9 cellular contexts compared by ENCODE assay signal in the genomic region with DNA sequence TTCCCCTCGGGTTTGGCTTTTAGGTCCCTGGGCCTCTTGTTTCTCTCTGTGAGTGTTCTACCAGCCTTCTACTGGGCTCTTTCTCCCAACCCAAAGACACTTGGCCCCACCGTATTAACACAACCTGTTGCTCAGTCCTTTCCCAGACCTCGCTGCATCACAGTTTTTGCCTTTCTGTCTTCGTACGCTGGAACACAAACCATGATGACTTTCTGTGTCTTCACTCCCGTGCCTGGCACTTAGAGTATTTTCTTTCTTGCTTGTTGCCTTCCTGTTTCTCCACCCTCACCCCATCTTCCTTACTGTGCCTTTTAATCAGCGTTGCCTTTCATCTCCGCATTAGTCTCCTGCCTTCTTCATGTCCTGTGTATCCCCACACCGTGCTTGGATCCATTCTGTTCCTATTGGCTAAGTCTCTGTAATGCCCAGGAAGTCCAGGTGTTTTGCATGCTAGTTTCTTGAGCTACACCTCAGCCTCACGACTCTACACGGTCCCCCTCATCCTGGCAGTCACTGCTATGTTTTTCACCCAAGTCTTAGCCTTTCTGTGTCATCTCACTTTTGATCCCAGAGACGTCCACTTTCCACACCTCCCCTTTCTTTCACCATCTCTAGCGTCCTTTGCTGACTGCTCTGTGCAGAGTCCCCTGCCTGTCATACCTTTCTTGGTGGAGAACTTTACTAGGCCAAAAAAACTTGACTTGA. TPM values are rescaled to one million over a fixed set of nuclear protein-coding genes. Genes with fewer than 3 reads are reported as not detected.
DNase-seq lines count a peak whose midpoint lies in the region; ATAC-seq, FAIRE-seq and TF ChIP-seq lines count a peak whose summit lies in the region.
"Had no signal": no experiment of that assay in that cellular context is flagged by ENCODE, and none has a peak within 500 bp of the region (broad histone marks: within the 10 kb centered on the region; RNA-seq: fewer than 3 reads in every experiment).

No MANE protein-coding gene starts in this region.

- H3K36me3 ChIP-seq in HepG2 (replicated peaks in 1 of 2; ENCODE audit: control insufficient read depth in 1 of 2, insufficient read depth in 2 of 2, low read length in 2 of 2) (peaks cover 0 to 19% of the 10 kb centered on the region in 2 experiments; a peak in 2 of 5 replicates), tibial nerve (peaks cover 0 to 13% (median 0%) of the 10 kb centered on the region in 3 donors)

- H3K4me3 ChIP-seq in HepG2 (replicated peaks in 1 of 3; ENCODE audit: insufficient read depth in 1 of 3, low read depth in 2 of 3, low read length in 3 of 3), result peak overlapping the region; percentile 69 to 96 (median 93)
- peak overlapping the region in 3 of 4 donors; percentile 83 to 86 (median 84) for H3K4me3 ChIP-seq in tibial nerve

- no peak overlapping the region for H2AFZ ChIP-seq in HepG2 (ENCODE audit: low read length)

- H3K4me1 ChIP-seq in HepG2 (ENCODE audit: insufficient read depth, low read length) (peaks cover 72% of the 10 kb centered on the region), tibial nerve (peaks cover 2 to 67% (median 41%) of the 10 kb centered on the region in 4 donors)

- no peaks in the 10 kb centered on the region for H3K9me3 ChIP-seq in HepG2 (ENCODE audit: low read length)
- no peaks in the 10 kb centered on the region for H3K9me3 ChIP-seq in tibial nerve

- TF ChIP-seq EP300 in HepG2 (IDR thresholded peaks at IDR 0.05; ENCODE audit: low read depth in 2 of 2, low read length in 2 of 2) (no peak), HepG2 (CRISPR knock-in tag; IDR thresholded peaks at IDR 0.05; ENCODE audit: borderline replicate concordance) (no peak), tibial nerve (IDR thresholded peaks at IDR 0.05) (no peak)

- in situ Hi-C loops in HepG2 (cut with HindIII; ENCODE audit: extremely low pct_ligation_motif_present, low pct_unique_long_range_greater_than_20kb), result no loop called here

- H3K27ac ChIP-seq in HepG2 (ENCODE audit: extremely low read length, insufficient read depth, low read length) (no peak overlapping the region), tibial nerve (peak overlapping the region; percentile 4 to 95 (median 82))

- POLR2A ChIA-PET in HepG2 (lab: Yijun Ruan, JAX), result interaction anchor here (0.8 to 3.3 kb wide), 5 partner anchors 10 to 105 kb away, joined by 3 to 23 read pairs (median 4); no protein-coding TSS in a partner anchor

- TF ChIP-seq POLR2A in HepG2 (IDR thresholded peaks at IDR 0.05; ENCODE audit: insufficient read depth in 1 of 2, low read depth in 2 of 2, low read length in 2 of 2) (no peak), tibial nerve (IDR thresholded peaks at IDR 0.05) (no peak)

- peak overlapping the region; percentile 95 for H3K4me2 ChIP-seq in HepG2 (ENCODE audit: low read depth, low read length)

- peak overlapping the region; percentile 86 for H3K9ac ChIP-seq in HepG2 (ENCODE audit: insufficient read depth, low read depth, low read length)

- H3K27me3 ChIP-seq in HepG2 (ENCODE audit: control insufficient read depth in 1 of 2, insufficient read depth in 2 of 2, low read length in 2 of 2) (no peaks in the 10 kb centered on the region; a peak in 1 of 5 replicates), tibial nerve (no peaks in the 10 kb centered on the region)

- no peak for ATAC-seq in activated CD8-positive, alpha-beta memory T cell treated with anti-CD3 and anti-CD28 coated beads, Interleukin-2, amount 10 ng/mL, durations not matched to agents 7 days and 5 days
- no peak for ATAC-seq in activated naive CD8-positive, alpha-beta T cell treated with anti-CD3 and anti-CD28 coated beads, Interleukin-2, amount 50 U/mL, for 24 hours
- ATAC-seq in HepG2, result no peak
- no peak for ATAC-seq in HG03025 (IDR thresholded peaks at IDR 0.05; ENCODE audit: low FRiP score, unreplicated experiment)
- ATAC-seq in HG03175 (IDR thresholded peaks at IDR 0.05; ENCODE audit: unreplicated experiment), result no peak

- peak overlapping the region; percentile 85 for H3K4me3 Mint-ChIP-seq in activated CD8-positive, alpha-beta memory T cell treated with anti-CD3 and anti-CD28 coated beads, Interleukin-2, amount 10 ng/mL, durations not matched to agents 7 days and 5 days
- H3K4me3 Mint-ChIP-seq in activated naive CD8-positive, alpha-beta T cell treated with anti-CD3 and anti-CD28 coated beads, Interleukin-2, amount 50 U/mL, for 24 hours, result peak overlapping the region; percentile 92

- FAIRE-seq in HepG2 (lab: Jason Lieb, UNC), result no peak
- FAIRE-seq: G401.6 had no signal

- peaks cover 19% of the 10 kb centered on the region; the same call in 1 of the 2 replicates for H4K20me1 ChIP-seq in HepG2 (ENCODE audit: insufficient read depth, low read length)

- CTCF ChIA-PET in activated CD8-positive, alpha-beta memory T cell treated with anti-CD3 and anti-CD28 coated beads, Interleukin-2, amount 10 ng/mL, durations not matched to agents 7 days and 5 days (lab: Charles Lee), result interaction anchor here (1.1 to 8.1 kb wide), 6 partner anchors 10 to 104 kb away, joined by 3 to 136 read pairs (median 9); a partner anchor contains a TSS
- CTCF ChIA-PET in HepG2 (lab: Yijun Ruan, JAX; ENCODE audit: low intra/inter-chr PET ratio, low total read pairs), result no interaction called here

- peaks cover 32% of the 10 kb centered on the region for H3K36me3 Mint-ChIP-seq in activated CD8-positive, alpha-beta memory T cell treated with anti-CD3 and anti-CD28 coated beads, Interleukin-2, amount 10 ng/mL, durations not matched to agents 7 days and 5 days
- H3K36me3 Mint-ChIP-seq in activated naive CD8-positive, alpha-beta T cell treated with anti-CD3 and anti-CD28 coated beads, Interleukin-2, amount 50 U/mL, for 24 hours (ENCODE audit: low read depth), result peaks cover 10% of the 10 kb centered on the region

- intact Hi-C loops in HepG2 (cut with micrococcal nuclease; ENCODE audit: unreplicated experiment), result no loop called here

- TF ChIP-seq CTCF in HepG2 (CRISPR knock-in tag; IDR thresholded peaks at IDR 0.05) (no peak), tibial nerve (IDR thresholded peaks at IDR 0.05) (no peak)

- 13% methylated on average over 13 of the region's 13 CpGs for WGBS in HepG2 (ENCODE audit: low lambda C conversion rate)
- 3 to 4% methylated on average over 13 of the region's 13 CpGs for WGBS in tibial nerve, 2 donors

- peaks cover 56% of the 10 kb centered on the region for H3K79me2 ChIP-seq in HepG2 (ENCODE audit: insufficient read depth, low read length)

- H3K4me1 Mint-ChIP-seq in activated CD8-positive, alpha-beta memory T cell treated with anti-CD3 and anti-CD28 coated beads, Interleukin-2, amount 10 ng/mL, durations not matched to agents 7 days and 5 days, result peaks cover 63% of the 10 kb centered on the region
- peaks cover 67% of the 10 kb centered on the region for H3K4me1 Mint-ChIP-seq in activated naive CD8-positive, alpha-beta T cell treated with anti-CD3 and anti-CD28 coated beads, Interleukin-2, amount 50 U/mL, for 24 hours

- no peaks in the 10 kb centered on the region for H3K27me3 Mint-ChIP-seq in activated CD8-positive, alpha-beta memory T cell treated with anti-CD3 and anti-CD28 coated beads, Interleukin-2, amount 10 ng/mL, durations not matched to agents 7 days and 5 days
- H3K27me3 Mint-ChIP-seq in activated naive CD8-positive, alpha-beta T cell treated with anti-CD3 and anti-CD28 coated beads, Interleukin-2, amount 50 U/mL, for 24 hours, result no peaks in the 10 kb centered on the region

- DNase-seq in activated CD8-positive, alpha-beta memory T cell treated with anti-CD3 and anti-CD28 coated beads, Interleukin-2, amount 10 ng/mL, durations not matched to agents 7 days and 5 days, result no peak
- no peak for DNase-seq in activated CD8-positive, alpha-beta memory T cell treated with anti-CD3 and anti-CD28 coated beads for 24 hours
- DNase-seq in activated naive CD8-positive, alpha-beta T cell treated with anti-CD3 and anti-CD28 coated beads, Interleukin-2, amount 50 U/mL, for 24 hours, result no peak
- DNase-seq in HepG2 (ENCODE audit: low spot score) (no peak), tibial nerve (ENCODE audit: low spot score in 2 of 2) (no peak), NK-92 (lab: John Stamatoyannopoulos, UW; ENCODE audit: unreplicated experiment) (no peak)

- no peak for TF ChIP-seq RAD21 in HepG2 (CRISPR knock-in tag; IDR thresholded peaks at IDR 0.05)

- no peaks in the 10 kb centered on the region for H3K9me3 Mint-ChIP-seq in activated CD8-positive, alpha-beta memory T cell treated with anti-CD3 and anti-CD28 coated beads, Interleukin-2, amount 10 ng/mL, durations not matched to agents 7 days and 5 days (ENCODE audit: low read depth)
- H3K9me3 Mint-ChIP-seq in activated naive CD8-positive, alpha-beta T cell treated with anti-CD3 and anti-CD28 coated beads, Interleukin-2, amount 50 U/mL, for 24 hours, result no peaks in the 10 kb centered on the region

- H3K27ac Mint-ChIP-seq in activated CD8-positive, alpha-beta memory T cell treated with anti-CD3 and anti-CD28 coated beads, Interleukin-2, amount 10 ng/mL, durations not matched to agents 7 days and 5 days, result peak overlapping the region; percentile 88
- H3K27ac Mint-ChIP-seq in activated naive CD8-positive, alpha-beta T cell treated with anti-CD3 and anti-CD28 coated beads, Interleukin-2, amount 50 U/mL, for 24 hours, result peak overlapping the region; percentile 88

- BruUV-seq in HepG2 (replicated peaks; lab: Mats Ljungman, UMichigan), result no TSS peak

RNA-seq across cellular contexts. Expression of a gene that starts 1.6 kb away (rescaled TPM):
- 10 to 100 TPM; 57.2 to 57.9 TPM for total RNA-seq in activated CD8-positive, alpha-beta memory T cell treated with anti-CD3 and anti-CD28 coated beads, Interleukin-2, amount 10 ng/mL, durations not matched to agents 7 days and 5 days
- total RNA-seq in HepG2 (2016; rRNA removed; fragmentation: Illumina TruSeq; extraction: Trizol), result 13.9 and 17.4 TPM in 2 replicates
- 2.8 and 3.2 TPM in 2 replicates for total RNA-seq in HepG2 (2016; cell fraction: cytosol; rRNA removed; fragmentation: Illumina TruSeq; extraction: Trizol; ENCODE audit: low read depth)
- total RNA-seq in HepG2 (2016; cell fraction: insoluble cytoplasmic fraction; rRNA removed; fragmentation: Illumina TruSeq; extraction: Trizol), result 13.6 and 14.5 TPM in 2 replicates
- 10.2 and 10.4 TPM in 2 replicates for total RNA-seq in HepG2 (2016; cell fraction: membrane; rRNA removed; fragmentation: Illumina TruSeq; extraction: Trizol)
- 13.5 and 15.1 TPM in 2 replicates for total RNA-seq in HepG2 (2016; cell fraction: nucleus; rRNA removed; fragmentation: Illumina TruSeq; extraction: Trizol)
- polyA plus RNA-seq in HepG2 (2011; rRNA removed), result 13.5 and 14.6 TPM in 2 replicates
- polyA plus RNA-seq in HepG2 (2011; cell fraction: cytosol; rRNA removed), result 9.1 and 10.3 TPM in 2 replicates
- 16.5 and 18.4 TPM in 2 replicates for polyA plus RNA-seq in HepG2 (2011; cell fraction: nucleus; rRNA removed)
- polyA plus RNA-seq in HepG2 (2012), result 11.6 and 13.0 TPM in 2 replicates
- polyA plus RNA-seq in HepG2 (2016; cell fraction: cytosol; fragmentation: Illumina TruSeq; extraction: Trizol; ENCODE audit: low read depth), result 1.5 and 1.6 TPM in 2 replicates
- polyA plus RNA-seq in HepG2 (2016; cell fraction: insoluble cytoplasmic fraction; fragmentation: Illumina TruSeq; extraction: Trizol; ENCODE audit: low read depth), result 13.0 and 19.7 TPM in 2 replicates
- polyA plus RNA-seq in HepG2 (2016; cell fraction: membrane; fragmentation: Illumina TruSeq; extraction: Trizol; ENCODE audit: low read depth), result 6.2 and 6.3 TPM in 2 replicates
- polyA plus RNA-seq in HepG2 (2016; cell fraction: nucleus; fragmentation: Illumina TruSeq; extraction: Trizol; ENCODE audit: insufficient read depth, low read depth), result 21.4 and 25.0 TPM in 2 replicates
- polyA minus RNA-seq in HepG2 (2011; rRNA and poly(A)+ RNA removed; ENCODE audit: low replicate concordance), result 21.4 and 36.1 TPM in 2 replicates
- polyA minus RNA-seq in HepG2 (2011; cell fraction: cytosol; rRNA and poly(A)+ RNA removed), result 15.8 and 17.9 TPM in 2 replicates
- polyA minus RNA-seq in HepG2 (2011; cell fraction: nucleus; rRNA and poly(A)+ RNA removed), result 10.9 and 17.4 TPM in 2 replicates
- total RNA-seq in tibial nerve, result 10 to 100 TPM; 22.1 to 32.1 (median 23.6) TPM

RNA-seq across cellular contexts. Expression of a gene that starts 27.3 kb away (rescaled TPM):
- total RNA-seq in activated CD8-positive, alpha-beta memory T cell treated with anti-CD3 and anti-CD28 coated beads, Interleukin-2, amount 10 ng/mL, durations not matched to agents 7 days and 5 days, result 10 to 100 TPM; 53.4 to 55.8 TPM
- total RNA-seq in HepG2 (2016; rRNA removed; fragmentation: Illumina TruSeq; extraction: Trizol) (23.6 and 29.9 TPM in 2 replicates), tibial nerve (10 to 100 TPM in 2 of 4 donors, 1 to 10 TPM in 2; 5.5 to 14.7 (median 10.0) TPM)
- 44.1 and 45.2 TPM in 2 replicates for total RNA-seq in HepG2 (2016; cell fraction: cytosol; rRNA removed; fragmentation: Illumina TruSeq; extraction: Trizol; ENCODE audit: low read depth)
- 19.6 and 30.8 TPM in 2 replicates for total RNA-seq in HepG2 (2016; cell fraction: insoluble cytoplasmic fraction; rRNA removed; fragmentation: Illumina TruSeq; extraction: Trizol)
- total RNA-seq in HepG2 (2016; cell fraction: membrane; rRNA removed; fragmentation: Illumina TruSeq; extraction: Trizol), result 65.9 and 67.9 TPM in 2 replicates
- total RNA-seq in HepG2 (2016; cell fraction: nucleus; rRNA removed; fragmentation: Illumina TruSeq; extraction: Trizol), result 18.3 and 21.0 TPM in 2 replicates
- polyA plus RNA-seq in HepG2 (2011; rRNA removed), result 21.4 and 24.8 TPM in 2 replicates
- 20.8 and 31.5 TPM in 2 replicates for polyA plus RNA-seq in HepG2 (2011; cell fraction: cytosol; rRNA removed)
- polyA plus RNA-seq in HepG2 (2011; cell fraction: nucleus; rRNA removed), result 29.5 and 33.6 TPM in 2 replicates
- 17.1 and 21.7 TPM in 2 replicates for polyA plus RNA-seq in HepG2 (2012)
- polyA plus RNA-seq in HepG2 (2016; cell fraction: cytosol; fragmentation: Illumina TruSeq; extraction: Trizol; ENCODE audit: low read depth), result 69.3 and 70.4 TPM in 2 replicates
- polyA plus RNA-seq in HepG2 (2016; cell fraction: insoluble cytoplasmic fraction; fragmentation: Illumina TruSeq; extraction: Trizol; ENCODE audit: low read depth), result 36.8 and 41.3 TPM in 2 replicates
- 88.9 and 91.0 TPM in 2 replicates for polyA plus RNA-seq in HepG2 (2016; cell fraction: membrane; fragmentation: Illumina TruSeq; extraction: Trizol; ENCODE audit: low read depth)
- 55.9 and 57.5 TPM in 2 replicates for polyA plus RNA-seq in HepG2 (2016; cell fraction: nucleus; fragmentation: Illumina TruSeq; extraction: Trizol; ENCODE audit: insufficient read depth, low read depth)
- 17.5 and 25.8 TPM in 2 replicates for polyA minus RNA-seq in HepG2 (2011; rRNA and poly(A)+ RNA removed; ENCODE audit: low replicate concordance)
- polyA minus RNA-seq in HepG2 (2011; cell fraction: cytosol; rRNA and poly(A)+ RNA removed), result 9.3 and 10.1 TPM in 2 replicates
- polyA minus RNA-seq in HepG2 (2011; cell fraction: nucleus; rRNA and poly(A)+ RNA removed), result 13.3 and 14.8 TPM in 2 replicates
